In genomic region chr2:175030380-175031271, GRCh38 we compare ENCODE assay signal across 8 cellular contexts. TPM values are rescaled to one million over a fixed set of nuclear protein-coding genes. Genes with fewer than 3 reads are reported as not detected.
DNase-seq lines count a peak whose midpoint lies in the region; ATAC-seq, FAIRE-seq and TF ChIP-seq lines count a peak whose summit lies in the region.

No MANE protein-coding gene starts in this region.

- peak; percentile 55 to 82 for TF ChIP-seq RAD21 in K562 (CRISPR knock-in tag; conservative IDR thresholded peaks at IDR 0.05 in 1 of 2, IDR thresholded peaks at IDR 0.05 in 1 of 2)

- no peaks in the 10 kb centered on the region for H3K4me1 ChIP-seq in K562 (replicated peaks in 1 of 2; ENCODE audit: control insufficient read depth in 2 of 2, insufficient read depth in 2 of 2, low read length in 2 of 2)
- peaks cover 0 to 7% (median 0%) of the 10 kb centered on the region in 4 donors for H3K4me1 ChIP-seq in stomach

- TF ChIP-seq EP300 in K562 (IDR thresholded peaks at IDR 0.05; ENCODE audit: low read length) (no peak), stomach (IDR thresholded peaks at IDR 0.05) (no peak)

- no TSS peak for BruUV-seq in K562 (replicated peaks; lab: Mats Ljungman, UMichigan)

- H2AFZ ChIP-seq in K562 (ENCODE audit: low read depth, low read length), result no peak overlapping the region

- peak; percentile 53 for TF ChIP-seq CTCF in BJ (IDR thresholded peaks at IDR 0.05; ENCODE audit: insufficient read depth, low read depth, low read length)
- peak; percentile 60 to 73 (median 68) for TF ChIP-seq CTCF in K562 (IDR thresholded peaks at IDR 0.05 in 2 of 3, conservative IDR thresholded peaks at IDR 0.05 in 1 of 3; ENCODE audit: insufficient read depth in 2 of 3, low read depth in 1 of 3, low read length in 3 of 3)
- no peak for TF ChIP-seq CTCF in stomach (IDR thresholded peaks at IDR 0.05)

- CTCF ChIA-PET in BJ (lab: Yijun Ruan, JAX) (interaction anchor here (0.5 to 2.7 kb wide), 12 partner anchors 8 to 335 kb away, joined by 3 to 12 read pairs (median 3); no protein-coding TSS in a partner anchor), K562 (lab: Yijun Ruan, JAX; ENCODE audit: low intra/inter-chr PET ratio) (interaction anchor here (0.6 to 1.7 kb wide), 6 partner anchors 156 to 1620 kb away, joined by 3 to 4 read pairs (median 4); no protein-coding TSS in a partner anchor)

- H3K9me3 ChIP-seq in K562 (replicated peaks; ENCODE audit: control insufficient read depth, insufficient read depth, low read depth, low read length) (no peaks in the 10 kb centered on the region), stomach (no peaks in the 10 kb centered on the region)

- H3K9me1 ChIP-seq in K562 (ENCODE audit: control insufficient read depth, insufficient read depth, low read length), result no peaks in the 10 kb centered on the region

- in situ Hi-C loops in K562 (cut with MboI), result loop anchor here (25.0 kb wide), 1 partner anchor 1057 kb away; the partner anchor contains the start of genes EVX2, HOXD12 and HOXD13

- ATAC-seq in GM21367 (IDR thresholded peaks at IDR 0.05; ENCODE audit: unreplicated experiment) (peak; percentile 70), K562 (peak; percentile 98), HG03280 (IDR thresholded peaks at IDR 0.05; ENCODE audit: unreplicated experiment) (no peak)

- H3K27ac ChIP-seq in K562 (ENCODE audit: extremely low read depth, low read depth, low read length), result no peak overlapping the region
- no peak overlapping the region for H3K27ac ChIP-seq in stomach

- no peak for TF ChIP-seq POLR2A in K562 (conservative IDR thresholded peaks at IDR 0.05)
- TF ChIP-seq POLR2A in stomach (IDR thresholded peaks at IDR 0.05), result no peak

- H3K4me3 ChIP-seq in BJ (ENCODE audit: low read depth, low read length) (no peak overlapping the region), K562 (no peak overlapping the region), stomach (no peak overlapping the region)

- H4K20me1 ChIP-seq in K562 (replicated peaks; ENCODE audit: control insufficient read depth, insufficient read depth, low read length), result no peaks in the 10 kb centered on the region

- no peak overlapping the region for H3K9ac ChIP-seq in K562 (ENCODE audit: insufficient read depth in 1 of 2, low read depth in 2 of 2, low read length in 2 of 2)

- POLR2A ChIA-PET in BJ (lab: Charles Lee) (interaction anchor here (0.6 kb wide), 1 partner anchor 1450 kb away, joined by 9 read pairs; no protein-coding TSS in a partner anchor), K562 (lab: Yijun Ruan, JAX) (interaction anchor here (0.5 to 1.9 kb wide), 4 partner anchors 15 to 64 kb away, joined by 3 to 4 read pairs (median 4); no protein-coding TSS in a partner anchor)

- H3K36me3 ChIP-seq in BJ (ENCODE audit: control insufficient read depth, insufficient read depth, low read length) (no peaks in the 10 kb centered on the region), K562 (ENCODE audit: control insufficient read depth, insufficient read depth, low read length) (no peaks in the 10 kb centered on the region), stomach (no peaks in the 10 kb centered on the region)

- no peak for DNase-seq in BJ (ENCODE audit: low read depth)
- DNase-seq in NCI-H2227 treated with DMSO at 0.1 percent for 48 hours (lab: John Stamatoyannopoulos, UW), result peak; percentile 51
- peak in 2 of 4 experiments; percentile 36 to 55 for DNase-seq in K562 (ENCODE audit: extremely low read depth in 1 of 4, low spot score in 3 of 4)
- peak; percentile 54 to 55 for DNase-seq in lung microvascular endothelial cell (ENCODE audit: low read depth in 2 of 2)
- DNase-seq in foreskin melanocyte, result no peak
- no peak for DNase-seq in stomach

- H3K79me2 ChIP-seq in K562 (ENCODE audit: control insufficient read depth, insufficient read depth, low read length), result no peaks in the 10 kb centered on the region

- 6% methylated on average over 5 of the region's 5 CpGs for WGBS in K562 (ENCODE audit: insufficient coverage, low coverage, missing lambda C conversion rate)
- 63 to 81% (median 73%) methylated on average over 5 of the region's 5 CpGs for WGBS in stomach, 5 donors

- FAIRE-seq in K562 (lab: Jason Lieb, UNC), result peak; percentile 56

- no peak overlapping the region for H3K4me2 ChIP-seq in K562 (ENCODE audit: insufficient read depth, low read length)

- intact Hi-C loops in K562 (cut with micrococcal nuclease), result loop anchor here (1.0 to 10.0 kb wide), 3 partner anchors 252 to 654 kb away; no protein-coding TSS in a partner anchor
- intact Hi-C loops in stomach (cut with DNase I; ENCODE audit: low total_unique reads), result no loop called here

- H3K27me3 ChIP-seq in BJ (ENCODE audit: control insufficient read depth, insufficient read depth, low read length) (no peaks in the 10 kb centered on the region), K562 (ENCODE audit: control insufficient read depth in 2 of 2, insufficient read depth in 2 of 2, low read length in 2 of 2) (peaks cover 0 to 6% of the 10 kb centered on the region in 2 experiments; a peak in 3 of 5 replicates), stomach (no peaks in the 10 kb centered on the region)

TF ChIP-seq in K562, 482 proteins besides CTCF, POLR2A, EP300 and RAD21 (continues in another document):
- TF ChIP-seq ZHX1 (conservative IDR thresholded peaks at IDR 0.05; ENCODE audit: low read length) (no peak), DLX4 (CRISPR knock-in tag; IDR thresholded peaks at IDR 0.05) (no peak), DEAF1 (CRISPR knock-in tag; IDR thresholded peaks at IDR 0.05) (peak; percentile 23; the same call in 1 of the 2 replicates), MYC (IDR thresholded peaks at IDR 0.05; ENCODE audit: low read depth, low read length) (peak; percentile 54), MYC (CRISPR knock-in tag; IDR thresholded peaks at IDR 0.05; ENCODE audit: borderline replicate concordance, low read depth) (no peak), HDAC8 (tag; IDR thresholded peaks at IDR 0.05) (no peak), PHF21A (IDR thresholded peaks at IDR 0.05; ENCODE audit: borderline replicate concordance, low read depth) (no peak)

RNA-seq across cellular contexts. Expression of gene CHN1, which starts 25.4 kb away (rescaled TPM):
- polyA plus RNA-seq in BJ (2011; rRNA removed) (93.0 and 167 TPM in 2 replicates), K562 (2011; rRNA removed) (0.64 and 1.2 TPM in 2 replicates), K562 (2014; fragmentation: Illumina TruSeq; extraction: Trizol) (0.54 and 1.5 TPM in 2 replicates), K562 (2014; fragmentation: Nextera tagmentation; extraction: Ambion mirVana) (under 1 TPM; 0.39 to 0.70 TPM), K562 (2014; rRNA removed) (0.17 and 1.8 TPM in 2 replicates), stomach (10 to 100 TPM in 2 of 3 donors, 1 to 10 TPM in 1; 5.7 to 12.7 (median 12.2) TPM)
- polyA minus RNA-seq in BJ (2011; rRNA and poly(A)+ RNA removed), result 52.2 and 52.8 TPM in 2 replicates
- total RNA-seq in K562 (2011; cell fraction: chromatin; rRNA removed; ENCODE audit: low replicate concordance), result 0.40 and 0.60 TPM in 2 replicates
- total RNA-seq in K562 (2011; cell fraction: nucleolus; rRNA removed), result not detected in 2 replicates
- 0.99 TPM in 1 of 2 replicates, not detected in the other for total RNA-seq in K562 (2011; cell fraction: nucleoplasm; rRNA removed)
- total RNA-seq in K562 (2014; rRNA removed) (0.32 and 0.37 TPM in 2 replicates), K562 (2014; rRNA removed; fragmentation: Illumina TruSeq; extraction: Trizol) (0.67 and 0.87 TPM in 2 replicates), K562 (2015; rRNA removed; fragmentation: Illumina TruSeq; extraction: Trizol) (1.6 and 2.0 TPM in 2 replicates), K562 (2021) (0.94 and 1.4 TPM in 2 replicates), lung microvascular endothelial cell (8.1 and 8.5 TPM in 2 replicates), stomach (10 to 100 TPM in 2 of 5 donors, 1 to 10 TPM in 2, not detected in 1; 2.3 to 50.9 (median 8.4) TPM)
- 0.57 and 0.71 TPM in 2 replicates for polyA plus RNA-seq in K562 (2011; cell fraction: cytosol; rRNA removed)
- 0.67 and 1.2 TPM in 2 replicates for polyA plus RNA-seq in K562 (2011; cell fraction: nucleus; rRNA removed)
- 0.80 and 1.2 TPM in 2 replicates for polyA plus RNA-seq in K562 (2012)
- polyA minus RNA-seq in K562 (2011; rRNA and poly(A)+ RNA removed), result 1.5 and 2.5 TPM in 2 replicates
- polyA minus RNA-seq in K562 (2011; cell fraction: cytosol; rRNA and poly(A)+ RNA removed), result 1.6 TPM in 1 of 2 replicates, not detected in the other
- 0.89 and 1.3 TPM in 2 replicates for polyA minus RNA-seq in K562 (2011; cell fraction: nucleus; rRNA and poly(A)+ RNA removed)

Comparison
In these comparisons a context has a peak if more than half of its experiments do, and no peak if none do; other contexts are left out.
1. DNase-seq: peak in NCI-H2227 treated with DMSO at 0.1 percent for 48 hours (single experiment) and lung microvascular endothelial cell (2 of 2); none in BJ (single experiment), foreskin melanocyte (single experiment) and stomach (single experiment).
2. CTCF ChIP-seq: peak in BJ (single experiment) and K562 (3 of 3); none in stomach (0 of 7).